In the genomic region with DNA sequence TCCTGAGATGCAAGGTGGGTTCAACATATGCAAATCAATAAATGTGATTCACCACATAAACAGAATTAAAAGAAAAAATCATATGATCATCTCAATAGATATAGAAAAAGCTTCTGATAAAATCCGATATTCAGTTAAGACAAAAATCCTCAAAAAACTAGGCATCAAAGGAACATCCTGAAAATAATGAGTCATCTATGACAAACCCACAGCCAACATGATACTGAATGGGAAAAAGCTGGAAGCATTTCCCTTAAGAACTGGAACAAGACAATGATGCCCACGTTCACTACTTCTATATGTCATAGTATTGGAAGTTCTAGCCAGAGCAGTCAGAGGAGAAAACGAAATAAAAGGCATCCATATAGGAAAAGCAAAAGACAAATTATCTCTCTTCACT, we compare ENCODE assay signal across 21 cellular contexts.
A peak's percentile ranks its signal among the peaks of the same experiment; 100 is the strongest.
DNase-seq lines count a peak whose midpoint lies in the region; ATAC-seq, FAIRE-seq and TF ChIP-seq lines count a peak whose summit lies in the region.
"Had no signal": no experiment of that assay in that cellular context is flagged by ENCODE, and none has a peak within 500 bp of the region (broad histone marks: within the 10 kb centered on the region; RNA-seq: fewer than 3 reads in every experiment).

No MANE protein-coding gene starts in this region.

- H3K4me1 ChIP-seq in mammary epithelial cell (ENCODE audit: insufficient read depth, low read length) = no peaks in the 10 kb centered on the region
- H3K4me1 ChIP-seq in K562 (replicated peaks in 1 of 2; ENCODE audit: control insufficient read depth in 2 of 2, insufficient read depth in 2 of 2, low read length in 2 of 2) = peaks cover 24 to 41% of the 10 kb centered on the region in 2 experiments
- H3K4me1 ChIP-seq in heart left ventricle = no peaks in the 10 kb centered on the region

- H3K27me3 ChIP-seq in mammary epithelial cell (ENCODE audit: insufficient read depth, low read length) (no peaks in the 10 kb centered on the region), K562 (ENCODE audit: control insufficient read depth in 2 of 2, insufficient read depth in 2 of 2, low read length in 2 of 2) (no peaks in the 10 kb centered on the region), heart left ventricle (peaks cover 0 to 7% (median 0%) of the 10 kb centered on the region in 9 donors)

- H3K4me3 ChIP-seq in mammary epithelial cell (replicated peaks in 1 of 3; ENCODE audit: insufficient read depth in 1 of 3, low read depth in 2 of 3, low read length in 3 of 3) (no peak overlapping the region), K562 (no peak overlapping the region), heart left ventricle (no peak overlapping the region)

- TF ChIP-seq EP300 in K562 (IDR thresholded peaks at IDR 0.05; ENCODE audit: low read length) = no peak

- dilution Hi-C loops in mammary epithelial cell (cut with HindIII; ENCODE audit: low sequenced_read_pairs) = no loop called here

- CTCF ChIA-PET in MCF 10A (lab: Yijun Ruan, JAX) (no interaction called here), mammary epithelial cell (lab: Charles Lee; ENCODE audit: low non-redundant PET) (no interaction called here), K562 (lab: Yijun Ruan, JAX; ENCODE audit: low intra/inter-chr PET ratio) (no interaction called here)

- H3K4me2 ChIP-seq in mammary epithelial cell (ENCODE audit: insufficient read depth, low read depth, low read length) (no peak overlapping the region), K562 (ENCODE audit: insufficient read depth, low read length) (no peak overlapping the region)

- in situ Hi-C loops in mammary epithelial cell (cut with MboI; ENCODE audit: low sequenced_read_pairs in 2 of 2) = no loop called here
- in situ Hi-C loops in K562 (cut with MboI) = no loop called here

- 67% methylated on average over 3 of the region's 3 CpGs for WGBS in mammary epithelial cell (ENCODE audit: low coverage, missing lambda C conversion rate)
- 14% methylated on average over 3 of the region's 3 CpGs for WGBS in K562 (ENCODE audit: insufficient coverage, low coverage, missing lambda C conversion rate)
- WGBS in heart left ventricle, 4 donors = 70 to 81% (median 75%) methylated on average over 3 of the region's 3 CpGs

- H3K27ac Mint-ChIP-seq in MCF 10A (ENCODE audit: low read depth, unreplicated experiment) = no peak overlapping the region
- H3K27ac Mint-ChIP-seq: CD4-positive, alpha-beta memory T cell had no signal

- no peak for TF ChIP-seq CTCF in MCF 10A (IDR thresholded peaks at IDR 0.05; ENCODE audit: unreplicated experiment)
- no peak for TF ChIP-seq CTCF in mammary epithelial cell (conservative IDR thresholded peaks at IDR 0.05 in 1 of 2, IDR thresholded peaks at IDR 0.05 in 1 of 2; ENCODE audit: extremely low read depth in 1 of 2, insufficient read depth in 1 of 2, low read depth in 1 of 2, low read length in 2 of 2)
- TF ChIP-seq CTCF in K562 (IDR thresholded peaks at IDR 0.05 in 2 of 3, conservative IDR thresholded peaks at IDR 0.05 in 1 of 3; ENCODE audit: insufficient read depth in 2 of 3, low read depth in 1 of 3, low read length in 3 of 3) = no peak
- TF ChIP-seq CTCF in heart left ventricle (IDR thresholded peaks at IDR 0.05) = no peak

- TF ChIP-seq RAD21 in K562 (CRISPR knock-in tag; conservative IDR thresholded peaks at IDR 0.05 in 1 of 2, IDR thresholded peaks at IDR 0.05 in 1 of 2) = no peak

- no peak overlapping the region for H3K9ac ChIP-seq in mammary epithelial cell (ENCODE audit: insufficient read depth, low read length)
- H3K9ac ChIP-seq in K562 (ENCODE audit: insufficient read depth in 1 of 2, low read depth in 2 of 2, low read length in 2 of 2) = no peak overlapping the region

- ATAC-seq in K562 (no peak), heart left ventricle (no peak)

- no peaks in the 10 kb centered on the region for H3K9me3 ChIP-seq in mammary epithelial cell (replicated peaks; ENCODE audit: insufficient read depth, low read length)
- no peaks in the 10 kb centered on the region; the same call in 1 of the 2 replicates for H3K9me3 ChIP-seq in K562 (replicated peaks; ENCODE audit: control insufficient read depth, insufficient read depth, low read depth, low read length)
- peaks cover 0 to 27% (median 1%) of the 10 kb centered on the region in 12 donors for H3K9me3 ChIP-seq in heart left ventricle

- peaks cover 22% of the 10 kb centered on the region for H3K27me3 Mint-ChIP-seq in MCF 10A (ENCODE audit: insufficient read depth, unreplicated experiment)

- H3K27ac ChIP-seq in mammary epithelial cell (ENCODE audit: insufficient read depth, low read depth, low read length) (no peak overlapping the region), K562 (ENCODE audit: extremely low read depth, low read depth, low read length) (no peak overlapping the region), substantia nigra (ENCODE audit: low read depth, low read length, poor library complexity, severe bottlenecking) (no peak overlapping the region), heart left ventricle (no peak overlapping the region)

- no peak for TF ChIP-seq POLR2A in K562 (conservative IDR thresholded peaks at IDR 0.05)
- no peak for TF ChIP-seq POLR2A in heart left ventricle (IDR thresholded peaks at IDR 0.05)

- H4K20me1 ChIP-seq in mammary epithelial cell (ENCODE audit: insufficient read depth, low read length) = no peaks in the 10 kb centered on the region
- no peaks in the 10 kb centered on the region for H4K20me1 ChIP-seq in K562 (replicated peaks; ENCODE audit: control insufficient read depth, insufficient read depth, low read length)

- no peak overlapping the region for H3K4me3 Mint-ChIP-seq in MCF 10A (ENCODE audit: unreplicated experiment)
- H3K4me3 Mint-ChIP-seq: CD4-positive, alpha-beta memory T cell had no signal

- DNase-seq in MCF 10A (ENCODE audit: unreplicated experiment) (peak; percentile 32), mammary epithelial cell (no peak), LHCN-M2 (ENCODE audit: low read depth) (peak; percentile 18), K562 (ENCODE audit: extremely low read depth in 1 of 4, low spot score in 3 of 4) (no peak), kidney tubule cell (ENCODE audit: low spot score) (peak; percentile 5), substantia nigra (lab: John Stamatoyannopoulos, UW) (no peak), HUDEP-2 (lab: John Stamatoyannopoulos, UW; ENCODE audit: unreplicated experiment in 76 of 76) (no peak), heart left ventricle (no peak)
- DNase-seq: 8988T; C1 segment of cervical spinal cord; Caco-2; CD4-positive, alpha-beta memory T cell; DMS79 treated with DMSO at 0.1 percent for 48 hours; H7; Kasumi-1; MM.1S; NCI-H2029 treated with DMSO at 0.1 percent for 48 hours; NCI-H2227 treated with DMSO at 0.1 percent for 48 hours; NCI-H526 treated with DMSO at 0.1 percent for 48 hours; SHP77 treated with DMSO at 0.1 percent for 48 hours; T-helper 1 cell had no signal

- peaks cover 12% of the 10 kb centered on the region for H3K4me1 Mint-ChIP-seq in MCF 10A (ENCODE audit: insufficient read depth, unreplicated experiment)
- H3K4me1 Mint-ChIP-seq: CD4-positive, alpha-beta memory T cell had no signal

- H3K79me2 ChIP-seq in mammary epithelial cell (ENCODE audit: insufficient read depth, low read length) (no peaks in the 10 kb centered on the region), K562 (ENCODE audit: control insufficient read depth, insufficient read depth, low read length) (no peaks in the 10 kb centered on the region)

- H2AFZ ChIP-seq in mammary epithelial cell (ENCODE audit: low read depth, low read length) (no peak overlapping the region), K562 (ENCODE audit: low read depth, low read length) (0 out of 2 replicates have a peak overlapping the region, but pooled peaks have one; percentile 12)

- H3K9me3 Mint-ChIP-seq in MCF 10A (ENCODE audit: unreplicated experiment) = no peaks in the 10 kb centered on the region

- intact Hi-C loops in MCF 10A (cut with micrococcal nuclease) (no loop called here), mammary epithelial cell (cut with micrococcal nuclease) (no loop called here), K562 (cut with micrococcal nuclease) (no loop called here), heart left ventricle (cut with DNase I) (no loop called here)

- no TSS peak for BruUV-seq in MCF 10A (replicated peaks; lab: Mats Ljungman, UMichigan)
- no TSS peak for BruUV-seq in mammary epithelial cell (replicated peaks; lab: Mats Ljungman, UMichigan)
- BruUV-seq in K562 (replicated peaks; lab: Mats Ljungman, UMichigan) = no TSS peak

- no peak for FAIRE-seq in K562 (lab: Jason Lieb, UNC)

- POLR2A ChIA-PET in MCF 10A (lab: Yijun Ruan, JAX) (no interaction called here), K562 (lab: Yijun Ruan, JAX) (interaction anchor here (1.0 kb wide), 1 partner anchor 10 kb away, joined by 4 read pairs; no protein-coding TSS in a partner anchor)

- H3K9me1 ChIP-seq in K562 (ENCODE audit: control insufficient read depth, insufficient read depth, low read length) = no peaks in the 10 kb centered on the region

- H3K36me3 ChIP-seq in mammary epithelial cell (ENCODE audit: insufficient read depth, low read length) (no peaks in the 10 kb centered on the region), K562 (ENCODE audit: control insufficient read depth, insufficient read depth, low read length) (no peaks in the 10 kb centered on the region), heart left ventricle (no peaks in the 10 kb centered on the region)

- H3K36me3 Mint-ChIP-seq in MCF 10A (ENCODE audit: insufficient read depth, unreplicated experiment) = no peaks in the 10 kb centered on the region
- H3K36me3 Mint-ChIP-seq: CD4-positive, alpha-beta memory T cell had no signal

TF ChIP-seq in K562, 482 proteins besides CTCF, POLR2A, EP300 and RAD21 (continues in another document):
- TF ChIP-seq JUN (IDR thresholded peaks at IDR 0.05; ENCODE audit: borderline replicate concordance, low read depth, low read length) = peak; percentile 48; the same call in 1 of the 2 replicates
- no peak for TF ChIP-seq JUN (CRISPR knock-in tag; IDR thresholded peaks at IDR 0.05; ENCODE audit: borderline replicate concordance)
- TF ChIP-seq MBD2 (IDR thresholded peaks at IDR 0.05; ENCODE audit: borderline replicate concordance, low read depth) = no peak
- TF ChIP-seq JUND (IDR thresholded peaks at IDR 0.05; ENCODE audit: borderline replicate concordance, low read depth, low read length) = peak; percentile 54; the same call in 1 of the 2 replicates
- peak; percentile 49; the same call in 1 of the 3 replicates for TF ChIP-seq JUND (tag; IDR thresholded peaks at IDR 0.05; ENCODE audit: borderline replicate concordance, low read depth, low read length)
- TF ChIP-seq TAF7 (tag; IDR thresholded peaks at IDR 0.05) = 0 out of 2 replicates have a peak, but pooled peaks have one; percentile 11
- TF ChIP-seq ARID1B (IDR thresholded peaks at IDR 0.05) = 0 out of 2 replicates have a peak, but pooled peaks have one; percentile 9

Comparison
In these comparisons a context has a peak if more than half of its experiments do, and no peak if none do; other contexts are left out.
1. DNase-seq: peak in MCF 10A (single experiment), LHCN-M2 (single experiment) and kidney tubule cell (single experiment); none in mammary epithelial cell (single experiment), K562 (0 of 4), substantia nigra (0 of 49), HUDEP-2 (0 of 76) and heart left ventricle (0 of 5).